ENCODE assay signal across 1 cellular context in the genomic region with DNA sequence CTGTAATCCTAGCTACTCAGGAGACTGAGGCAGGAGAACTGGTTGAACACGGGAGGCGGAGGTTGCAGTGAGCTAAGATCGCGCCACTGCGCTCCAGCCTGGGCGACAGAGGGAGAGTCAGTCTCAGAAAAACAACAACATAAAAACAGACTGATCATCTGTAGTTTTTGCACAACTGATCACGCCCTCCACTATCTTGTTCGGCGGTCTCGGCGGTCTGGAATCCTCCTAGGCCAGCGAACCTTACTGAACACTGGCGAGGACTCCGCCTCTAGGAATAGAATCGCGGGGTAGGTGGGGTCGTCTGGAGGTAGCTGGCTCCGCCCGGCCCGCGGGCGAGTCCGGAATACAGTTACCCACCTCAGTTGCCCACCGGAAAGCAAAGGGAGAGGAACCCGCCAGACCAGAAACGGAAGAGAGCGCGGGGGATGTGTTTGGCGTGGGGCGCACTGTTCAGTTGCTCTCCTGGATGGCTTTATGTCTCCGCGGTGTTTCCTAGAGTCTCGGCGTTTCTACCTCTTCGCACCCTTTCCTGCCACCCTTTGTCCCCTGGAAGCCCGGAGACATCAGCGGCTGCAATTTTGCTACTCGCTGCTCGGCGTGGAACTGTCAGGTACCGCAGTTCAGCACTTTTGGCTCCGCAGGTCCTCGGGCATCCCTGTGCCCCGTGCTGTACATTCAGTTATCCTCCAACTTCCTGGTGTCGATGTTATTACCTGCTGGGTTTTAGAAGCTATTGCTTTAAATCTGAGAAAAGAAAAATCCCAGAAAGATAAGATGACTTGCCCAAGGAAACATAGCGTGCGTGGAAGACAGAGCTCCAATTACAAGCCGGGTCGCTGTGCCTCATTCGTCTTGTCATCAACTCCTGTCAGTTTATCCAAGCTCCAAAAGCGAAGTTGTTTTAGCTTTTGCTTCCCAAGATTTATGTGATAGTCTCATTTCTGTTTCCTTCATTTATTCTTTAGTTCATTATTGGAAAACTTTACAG.
TF ChIP-seq lines count a peak whose summit lies in the region.

No MANE protein-coding gene starts in this region.

TF ChIP-seq in K562, 482 proteins besides CTCF, POLR2A, EP300 and RAD21 (continued from another document and continues in another):
- TF ChIP-seq DIDO1 (tag; IDR thresholded peaks at IDR 0.05; ENCODE audit: low read depth) (peak; percentile 94), ZNF408 (CRISPR knock-in tag; IDR thresholded peaks at IDR 0.05; ENCODE audit: low read depth) (no peak), CREM (IDR thresholded peaks at IDR 0.05; ENCODE audit: low read depth) (peak; percentile 55; the same call in 1 of the 2 replicates), CBX5 (IDR thresholded peaks at IDR 0.05; ENCODE audit: borderline replicate concordance, low read depth) (no peak), POLR2H (tag; IDR thresholded peaks at IDR 0.05; ENCODE audit: low read depth) (peak; percentile 85), SMAD3 (CRISPR knock-in tag; conservative IDR thresholded peaks at IDR 0.05) (no peak), RCOR1 (IDR thresholded peaks at IDR 0.05; ENCODE audit: borderline replicate concordance in 1 of 2, low read depth in 2 of 2, low read length in 2 of 2) (peak in 1 of 2 experiments; percentile 54; a peak in 2 of 4 replicates), IFI16 (CRISPR knock-in tag; IDR thresholded peaks at IDR 0.05) (no peak), ELF4 (CRISPR knock-in tag; IDR thresholded peaks at IDR 0.05) (no peak), TEAD4 (IDR thresholded peaks at IDR 0.05; ENCODE audit: low read length) (no peak), TEAD4 (CRISPR knock-in tag; IDR thresholded peaks at IDR 0.05; ENCODE audit: borderline replicate concordance) (no peak), ZNF75A (CRISPR knock-in tag; IDR thresholded peaks at IDR 0.05) (no peak), CBFB (CRISPR knock-in tag; IDR thresholded peaks at IDR 0.05) (no peak), SLC30A9 (CRISPR knock-in tag; IDR thresholded peaks at IDR 0.05) (no peak), CBX1 (IDR thresholded peaks at IDR 0.05; ENCODE audit: low read depth) (0 out of 2 replicates have a peak, but pooled peaks have one; percentile 48), NCOA4 (IDR thresholded peaks at IDR 0.05; ENCODE audit: partially characterized antibody) (no peak), YY1 (IDR thresholded peaks at IDR 0.05; ENCODE audit: borderline replicate concordance in 1 of 3, control insufficient read depth in 1 of 3, extremely low read depth in 1 of 3, insufficient read depth in 3 of 3, insufficient read length in 1 of 3, insufficient replicate concordance in 2 of 3, low read depth in 1 of 3, low read length in 2 of 3) (peak in 1 of 3 experiments; percentile 49), HNRNPL (IDR thresholded peaks at IDR 0.05; ENCODE audit: low read depth, low read length) (no peak), ZNF146 (CRISPR knock-in tag; IDR thresholded peaks at IDR 0.05; ENCODE audit: unreplicated experiment) (no peak), PURB (CRISPR knock-in tag; IDR thresholded peaks at IDR 0.05; ENCODE audit: low read depth) (no peak), ZNF41 (CRISPR knock-in tag; conservative IDR thresholded peaks at IDR 0.05) (no peak), ZNF12 (CRISPR knock-in tag; IDR thresholded peaks at IDR 0.05) (no peak), TEAD1 (CRISPR knock-in tag; IDR thresholded peaks at IDR 0.05) (no peak), BMI1 (IDR thresholded peaks at IDR 0.05; ENCODE audit: low read length) (no peak), PYGO2 (tag; IDR thresholded peaks at IDR 0.05) (no peak), MEF2D (tag; conservative IDR thresholded peaks at IDR 0.05; ENCODE audit: low read depth) (no peak), SMARCA5 (IDR thresholded peaks at IDR 0.05) (no peak), PHF8 (IDR thresholded peaks at IDR 0.05; ENCODE audit: borderline replicate concordance, low read length) (peak; percentile 71; the same call in 1 of the 2 replicates), TRIM24 (IDR thresholded peaks at IDR 0.05) (peak in 1 of 2 experiments; percentile 93; a peak in 2 of 4 replicates), SMC3 (conservative IDR thresholded peaks at IDR 0.05; ENCODE audit: insufficient read depth, low read depth, low read length) (no peak), ATF1 (CRISPR knock-in tag; IDR thresholded peaks at IDR 0.05) (no peak), ATF1 (tag; IDR thresholded peaks at IDR 0.05) (no peak), DPF2 (IDR thresholded peaks at IDR 0.05) (no peak), RFX5 (IDR thresholded peaks at IDR 0.05; ENCODE audit: low read depth, low read length) (no peak), HDAC8 (tag; IDR thresholded peaks at IDR 0.05) (no peak), ZBTB17 (CRISPR knock-in tag; IDR thresholded peaks at IDR 0.05) (0 out of 2 replicates have a peak, but pooled peaks have one; percentile 31), ZNF133 (CRISPR knock-in tag; IDR thresholded peaks at IDR 0.05) (no peak), RBM17 (IDR thresholded peaks at IDR 0.05; ENCODE audit: borderline replicate concordance, low read depth, low read length) (no peak)
- TF ChIP-seq, protein P1, sequence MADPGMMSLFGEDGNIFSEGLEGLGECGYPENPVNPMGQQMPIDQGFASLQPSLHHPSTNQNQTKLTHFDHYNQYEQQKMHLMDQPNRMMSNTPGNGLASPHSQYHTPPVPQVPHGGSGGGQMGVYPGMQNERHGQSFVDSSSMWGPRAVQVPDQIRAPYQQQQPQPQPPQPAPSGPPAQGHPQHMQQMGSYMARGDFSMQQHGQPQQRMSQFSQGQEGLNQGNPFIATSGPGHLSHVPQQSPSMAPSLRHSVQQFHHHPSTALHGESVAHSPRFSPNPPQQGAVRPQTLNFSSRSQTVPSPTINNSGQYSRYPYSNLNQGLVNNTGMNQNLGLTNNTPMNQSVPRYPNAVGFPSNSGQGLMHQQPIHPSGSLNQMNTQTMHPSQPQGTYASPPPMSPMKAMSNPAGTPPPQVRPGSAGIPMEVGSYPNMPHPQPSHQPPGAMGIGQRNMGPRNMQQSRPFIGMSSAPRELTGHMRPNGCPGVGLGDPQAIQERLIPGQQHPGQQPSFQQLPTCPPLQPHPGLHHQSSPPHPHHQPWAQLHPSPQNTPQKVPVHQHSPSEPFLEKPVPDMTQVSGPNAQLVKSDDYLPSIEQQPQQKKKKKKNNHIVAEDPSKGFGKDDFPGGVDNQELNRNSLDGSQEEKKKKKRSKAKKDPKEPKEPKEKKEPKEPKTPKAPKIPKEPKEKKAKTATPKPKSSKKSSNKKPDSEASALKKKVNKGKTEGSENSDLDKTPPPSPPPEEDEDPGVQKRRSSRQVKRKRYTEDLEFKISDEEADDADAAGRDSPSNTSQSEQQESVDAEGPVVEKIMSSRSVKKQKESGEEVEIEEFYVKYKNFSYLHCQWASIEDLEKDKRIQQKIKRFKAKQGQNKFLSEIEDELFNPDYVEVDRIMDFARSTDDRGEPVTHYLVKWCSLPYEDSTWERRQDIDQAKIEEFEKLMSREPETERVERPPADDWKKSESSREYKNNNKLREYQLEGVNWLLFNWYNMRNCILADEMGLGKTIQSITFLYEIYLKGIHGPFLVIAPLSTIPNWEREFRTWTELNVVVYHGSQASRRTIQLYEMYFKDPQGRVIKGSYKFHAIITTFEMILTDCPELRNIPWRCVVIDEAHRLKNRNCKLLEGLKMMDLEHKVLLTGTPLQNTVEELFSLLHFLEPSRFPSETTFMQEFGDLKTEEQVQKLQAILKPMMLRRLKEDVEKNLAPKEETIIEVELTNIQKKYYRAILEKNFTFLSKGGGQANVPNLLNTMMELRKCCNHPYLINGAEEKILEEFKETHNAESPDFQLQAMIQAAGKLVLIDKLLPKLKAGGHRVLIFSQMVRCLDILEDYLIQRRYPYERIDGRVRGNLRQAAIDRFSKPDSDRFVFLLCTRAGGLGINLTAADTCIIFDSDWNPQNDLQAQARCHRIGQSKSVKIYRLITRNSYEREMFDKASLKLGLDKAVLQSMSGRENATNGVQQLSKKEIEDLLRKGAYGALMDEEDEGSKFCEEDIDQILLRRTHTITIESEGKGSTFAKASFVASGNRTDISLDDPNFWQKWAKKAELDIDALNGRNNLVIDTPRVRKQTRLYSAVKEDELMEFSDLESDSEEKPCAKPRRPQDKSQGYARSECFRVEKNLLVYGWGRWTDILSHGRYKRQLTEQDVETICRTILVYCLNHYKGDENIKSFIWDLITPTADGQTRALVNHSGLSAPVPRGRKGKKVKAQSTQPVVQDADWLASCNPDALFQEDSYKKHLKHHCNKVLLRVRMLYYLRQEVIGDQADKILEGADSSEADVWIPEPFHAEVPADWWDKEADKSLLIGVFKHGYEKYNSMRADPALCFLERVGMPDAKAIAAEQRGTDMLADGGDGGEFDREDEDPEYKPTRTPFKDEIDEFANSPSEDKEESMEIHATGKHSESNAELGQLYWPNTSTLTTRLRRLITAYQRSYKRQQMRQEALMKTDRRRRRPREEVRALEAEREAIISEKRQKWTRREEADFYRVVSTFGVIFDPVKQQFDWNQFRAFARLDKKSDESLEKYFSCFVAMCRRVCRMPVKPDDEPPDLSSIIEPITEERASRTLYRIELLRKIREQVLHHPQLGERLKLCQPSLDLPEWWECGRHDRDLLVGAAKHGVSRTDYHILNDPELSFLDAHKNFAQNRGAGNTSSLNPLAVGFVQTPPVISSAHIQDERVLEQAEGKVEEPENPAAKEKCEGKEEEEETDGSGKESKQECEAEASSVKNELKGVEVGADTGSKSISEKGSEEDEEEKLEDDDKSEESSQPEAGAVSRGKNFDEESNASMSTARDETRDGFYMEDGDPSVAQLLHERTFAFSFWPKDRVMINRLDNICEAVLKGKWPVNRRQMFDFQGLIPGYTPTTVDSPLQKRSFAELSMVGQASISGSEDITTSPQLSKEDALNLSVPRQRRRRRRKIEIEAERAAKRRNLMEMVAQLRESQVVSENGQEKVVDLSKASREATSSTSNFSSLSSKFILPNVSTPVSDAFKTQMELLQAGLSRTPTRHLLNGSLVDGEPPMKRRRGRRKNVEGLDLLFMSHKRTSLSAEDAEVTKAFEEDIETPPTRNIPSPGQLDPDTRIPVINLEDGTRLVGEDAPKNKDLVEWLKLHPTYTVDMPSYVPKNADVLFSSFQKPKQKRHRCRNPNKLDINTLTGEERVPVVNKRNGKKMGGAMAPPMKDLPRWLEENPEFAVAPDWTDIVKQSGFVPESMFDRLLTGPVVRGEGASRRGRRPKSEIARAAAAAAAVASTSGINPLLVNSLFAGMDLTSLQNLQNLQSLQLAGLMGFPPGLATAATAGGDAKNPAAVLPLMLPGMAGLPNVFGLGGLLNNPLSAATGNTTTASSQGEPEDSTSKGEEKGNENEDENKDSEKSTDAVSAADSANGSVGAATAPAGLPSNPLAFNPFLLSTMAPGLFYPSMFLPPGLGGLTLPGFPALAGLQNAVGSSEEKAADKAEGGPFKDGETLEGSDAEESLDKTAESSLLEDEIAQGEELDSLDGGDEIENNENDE (IDR thresholded peaks at IDR 0.05; ENCODE audit: low read depth, low read length) = no peak
- TF ChIP-seq, protein P2, sequence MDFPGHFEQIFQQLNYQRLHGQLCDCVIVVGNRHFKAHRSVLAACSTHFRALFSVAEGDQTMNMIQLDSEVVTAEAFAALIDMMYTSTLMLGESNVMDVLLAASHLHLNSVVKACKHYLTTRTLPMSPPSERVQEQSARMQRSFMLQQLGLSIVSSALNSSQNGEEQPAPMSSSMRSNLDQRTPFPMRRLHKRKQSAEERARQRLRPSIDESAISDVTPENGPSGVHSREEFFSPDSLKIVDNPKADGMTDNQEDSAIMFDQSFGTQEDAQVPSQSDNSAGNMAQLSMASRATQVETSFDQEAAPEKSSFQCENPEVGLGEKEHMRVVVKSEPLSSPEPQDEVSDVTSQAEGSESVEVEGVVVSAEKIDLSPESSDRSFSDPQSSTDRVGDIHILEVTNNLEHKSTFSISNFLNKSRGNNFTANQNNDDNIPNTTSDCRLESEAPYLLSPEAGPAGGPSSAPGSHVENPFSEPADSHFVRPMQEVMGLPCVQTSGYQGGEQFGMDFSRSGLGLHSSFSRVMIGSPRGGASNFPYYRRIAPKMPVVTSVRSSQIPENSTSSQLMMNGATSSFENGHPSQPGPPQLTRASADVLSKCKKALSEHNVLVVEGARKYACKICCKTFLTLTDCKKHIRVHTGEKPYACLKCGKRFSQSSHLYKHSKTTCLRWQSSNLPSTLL (IDR thresholded peaks at IDR 0.05) = no peak
- TF ChIP-seq, protein P3, sequence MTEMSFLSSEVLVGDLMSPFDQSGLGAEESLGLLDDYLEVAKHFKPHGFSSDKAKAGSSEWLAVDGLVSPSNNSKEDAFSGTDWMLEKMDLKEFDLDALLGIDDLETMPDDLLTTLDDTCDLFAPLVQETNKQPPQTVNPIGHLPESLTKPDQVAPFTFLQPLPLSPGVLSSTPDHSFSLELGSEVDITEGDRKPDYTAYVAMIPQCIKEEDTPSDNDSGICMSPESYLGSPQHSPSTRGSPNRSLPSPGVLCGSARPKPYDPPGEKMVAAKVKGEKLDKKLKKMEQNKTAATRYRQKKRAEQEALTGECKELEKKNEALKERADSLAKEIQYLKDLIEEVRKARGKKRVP (CRISPR knock-in tag; IDR thresholded peaks at IDR 0.05) = no peak
- TF ChIP-seq, protein P4, sequence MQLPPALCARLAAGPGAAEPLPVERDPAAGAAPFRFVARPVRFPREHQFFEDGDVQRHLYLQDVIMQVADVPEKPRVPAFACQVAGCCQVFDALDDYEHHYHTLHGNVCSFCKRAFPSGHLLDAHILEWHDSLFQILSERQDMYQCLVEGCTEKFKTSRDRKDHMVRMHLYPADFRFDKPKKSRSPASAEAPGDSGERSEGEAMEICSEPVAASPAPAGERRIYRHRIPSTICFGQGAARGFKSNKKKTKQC (CRISPR knock-in tag; IDR thresholded peaks at IDR 0.05) = no peak
- TF ChIP-seq, protein P5, sequence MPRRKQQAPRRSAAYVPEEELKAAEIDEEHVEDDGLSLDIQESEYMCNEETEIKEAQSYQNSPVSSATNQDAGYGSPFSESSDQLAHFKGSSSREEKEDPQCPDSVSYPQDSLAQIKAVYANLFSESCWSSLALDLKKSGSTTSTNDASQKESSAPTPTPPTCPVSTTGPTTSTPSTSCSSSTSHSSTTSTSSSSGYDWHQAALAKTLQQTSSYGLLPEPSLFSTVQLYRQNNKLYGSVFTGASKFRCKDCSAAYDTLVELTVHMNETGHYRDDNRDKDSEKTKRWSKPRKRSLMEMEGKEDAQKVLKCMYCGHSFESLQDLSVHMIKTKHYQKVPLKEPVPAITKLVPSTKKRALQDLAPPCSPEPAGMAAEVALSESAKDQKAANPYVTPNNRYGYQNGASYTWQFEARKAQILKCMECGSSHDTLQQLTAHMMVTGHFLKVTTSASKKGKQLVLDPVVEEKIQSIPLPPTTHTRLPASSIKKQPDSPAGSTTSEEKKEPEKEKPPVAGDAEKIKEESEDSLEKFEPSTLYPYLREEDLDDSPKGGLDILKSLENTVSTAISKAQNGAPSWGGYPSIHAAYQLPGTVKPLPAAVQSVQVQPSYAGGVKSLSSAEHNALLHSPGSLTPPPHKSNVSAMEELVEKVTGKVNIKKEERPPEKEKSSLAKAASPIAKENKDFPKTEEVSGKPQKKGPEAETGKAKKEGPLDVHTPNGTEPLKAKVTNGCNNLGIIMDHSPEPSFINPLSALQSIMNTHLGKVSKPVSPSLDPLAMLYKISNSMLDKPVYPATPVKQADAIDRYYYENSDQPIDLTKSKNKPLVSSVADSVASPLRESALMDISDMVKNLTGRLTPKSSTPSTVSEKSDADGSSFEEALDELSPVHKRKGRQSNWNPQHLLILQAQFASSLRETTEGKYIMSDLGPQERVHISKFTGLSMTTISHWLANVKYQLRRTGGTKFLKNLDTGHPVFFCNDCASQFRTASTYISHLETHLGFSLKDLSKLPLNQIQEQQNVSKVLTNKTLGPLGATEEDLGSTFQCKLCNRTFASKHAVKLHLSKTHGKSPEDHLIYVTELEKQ (CRISPR knock-in tag; IDR thresholded peaks at IDR 0.05) = no peak
